ENCODE assay signal across 3 cellular contexts in genomic region chr20:61278296-61278695, GRCh38. TPM values are rescaled to one million over a fixed set of nuclear protein-coding genes. Genes with fewer than 3 reads are reported as not detected.
"Had no signal": no experiment of that assay in that cellular context is flagged by ENCODE, and none has a peak within 500 bp of the region (broad histone marks: within the 10 kb centered on the region; RNA-seq: fewer than 3 reads in every experiment).

No MANE protein-coding gene starts in this region.

- DNase-seq: GDM1, GF-D8 had no signal

- ATAC-seq: GM12878 had no signal

- H3K4me3 ChIP-seq: GM12878 had no signal

RNA-seq across cellular contexts. Expression of gene CDH4, which starts 26.2 kb away (rescaled TPM):
- total RNA-seq: GM12878 had no signal
- polyA plus RNA-seq: GM12878 had no signal
